ENCODE assay signal across 8 cellular contexts in genomic region chr15:45023659-45024320, GRCh38. TPM values are rescaled to one million over a fixed set of nuclear protein-coding genes. Genes with fewer than 3 reads are reported as not detected.
DNase-seq lines count a peak whose midpoint lies in the region; ATAC-seq and TF ChIP-seq lines count a peak whose summit lies in the region.

No MANE protein-coding gene starts in this region.

- H3K27me3 ChIP-seq in KMS-11 (ENCODE audit: insufficient read depth, low read depth) (no peaks in the 10 kb centered on the region), iPS-15b (ENCODE audit: control insufficient read depth, insufficient read depth, low read length) (no peaks in the 10 kb centered on the region), smooth muscle cell (ENCODE audit: low read depth) (no peaks in the 10 kb centered on the region)

- peak overlapping the region; percentile 89 for H3K4me3 Mint-ChIP-seq in activated naive CD8-positive, alpha-beta T cell treated with anti-CD3 and anti-CD28 coated beads, Interleukin-2, amount 50 U/mL, for 24 hours

- peak overlapping the region; percentile 61 for H3K27ac Mint-ChIP-seq in activated naive CD8-positive, alpha-beta T cell treated with anti-CD3 and anti-CD28 coated beads, Interleukin-2, amount 50 U/mL, for 24 hours

- no peak for ATAC-seq in activated naive CD8-positive, alpha-beta T cell treated with anti-CD3 and anti-CD28 coated beads, Interleukin-2, amount 50 U/mL, for 24 hours
- no peak for ATAC-seq in HG03159 (IDR thresholded peaks at IDR 0.05; ENCODE audit: unreplicated experiment)

- 26% methylated on average over 5 of the region's 5 CpGs for WGBS in smooth muscle cell (ENCODE audit: low lambda C conversion rate)

- H3K9me3 ChIP-seq in iPS-15b (ENCODE audit: control insufficient read depth, insufficient read depth, low read length) (no peaks in the 10 kb centered on the region), smooth muscle cell (replicated peaks; ENCODE audit: low read depth) (no peaks in the 10 kb centered on the region)

- no peak for TF ChIP-seq CTCF in KMS-11 (conservative IDR thresholded peaks at IDR 0.05; ENCODE audit: low read depth, low read length)
- no peak for TF ChIP-seq CTCF in smooth muscle cell (IDR thresholded peaks at IDR 0.05; ENCODE audit: borderline replicate concordance, insufficient read depth, poor library complexity, severe bottlenecking)

- H3K36me3 ChIP-seq in KMS-11 (ENCODE audit: insufficient read depth) = no peaks in the 10 kb centered on the region
- H3K36me3 ChIP-seq in iPS-15b (ENCODE audit: control insufficient read depth, insufficient read depth, low read length) = no peaks in the 10 kb centered on the region
- H3K36me3 ChIP-seq in smooth muscle cell (ENCODE audit: low read depth) = no peaks in the 10 kb centered on the region

- H4K20me1 ChIP-seq in KMS-11 (ENCODE audit: insufficient read depth) (no peaks in the 10 kb centered on the region), smooth muscle cell (ENCODE audit: low read depth) (no peaks in the 10 kb centered on the region)

- H3F3A ChIP-seq in smooth muscle cell (ENCODE audit: low read depth) = no peaks in the 10 kb centered on the region

- H3K27ac ChIP-seq in KMS-11 (peak overlapping the region; percentile 81), smooth muscle cell (ENCODE audit: low read depth) (no peak overlapping the region)

- H3K4me1 Mint-ChIP-seq in activated naive CD8-positive, alpha-beta T cell treated with anti-CD3 and anti-CD28 coated beads, Interleukin-2, amount 50 U/mL, for 24 hours = peaks cover 33% of the 10 kb centered on the region

- no peaks in the 10 kb centered on the region for H3K9me3 Mint-ChIP-seq in activated naive CD8-positive, alpha-beta T cell treated with anti-CD3 and anti-CD28 coated beads, Interleukin-2, amount 50 U/mL, for 24 hours

- H3K4me2 ChIP-seq in KMS-11 = peak overlapping the region; percentile 92
- peak overlapping the region; percentile 87 for H3K4me2 ChIP-seq in smooth muscle cell

- H3K4me3 ChIP-seq in KMS-11 (IDR thresholded peaks at IDR 0.05; ENCODE audit: insufficient read depth, low read depth, low read length) = no peak overlapping the region
- H3K4me3 ChIP-seq in iPS-15b (ENCODE audit: low read depth, low read length) = peak overlapping the region; percentile 84
- peak overlapping the region; percentile 86 for H3K4me3 ChIP-seq in smooth muscle cell

- peaks cover 7% of the 10 kb centered on the region for H3K36me3 Mint-ChIP-seq in activated naive CD8-positive, alpha-beta T cell treated with anti-CD3 and anti-CD28 coated beads, Interleukin-2, amount 50 U/mL, for 24 hours (ENCODE audit: low read depth)

- H2AFZ ChIP-seq in KMS-11 (ENCODE audit: low read depth) (peak overlapping the region; percentile 100), smooth muscle cell (ENCODE audit: low read depth) (peak overlapping the region; percentile 96)

- H3K79me2 ChIP-seq in KMS-11 (ENCODE audit: insufficient read depth, low read depth) (peaks cover 30% of the 10 kb centered on the region), smooth muscle cell (ENCODE audit: low read depth) (no peaks in the 10 kb centered on the region)

- DNase-seq in EH (ENCODE audit: low read depth) (peak; percentile 38), smooth muscle cell (lab: John Stamatoyannopoulos, UW; ENCODE audit: unreplicated experiment) (no peak), NCI-H524 treated with DMSO at 0.1 percent for 48 hours (lab: John Stamatoyannopoulos, UW) (no peak), activated gamma-delta T cell treated with Interleukin-2 at 50 U/mL for 16 hours (no peak)
- DNase-seq in activated naive CD8-positive, alpha-beta T cell treated with anti-CD3 and anti-CD28 coated beads, Interleukin-2, amount 50 U/mL, for 24 hours = no peak

- peaks cover 5% of the 10 kb centered on the region for H3K27me3 Mint-ChIP-seq in activated naive CD8-positive, alpha-beta T cell treated with anti-CD3 and anti-CD28 coated beads, Interleukin-2, amount 50 U/mL, for 24 hours

- H3K9ac ChIP-seq in KMS-11 (peak overlapping the region; percentile 99), iPS-15b (ENCODE audit: low read depth, low read length) (peak overlapping the region; percentile 79), smooth muscle cell (ENCODE audit: low read depth) (peak overlapping the region; percentile 71)

- H3K4me1 ChIP-seq in KMS-11 (ENCODE audit: low read depth, poor library complexity, severe bottlenecking) = peaks cover 18% of the 10 kb centered on the region
- H3K4me1 ChIP-seq in iPS-15b (ENCODE audit: control insufficient read depth, insufficient read depth, low read length) = peaks cover 6% of the 10 kb centered on the region
- H3K4me1 ChIP-seq in smooth muscle cell (ENCODE audit: low read depth) = no peaks in the 10 kb centered on the region

RNA-seq across cellular contexts. Expression of gene SORD, which starts 0.8 kb away (rescaled TPM):
- total RNA-seq in smooth muscle cell = 13.1 and 26.8 TPM in 2 replicates
- polyA plus RNA-seq in smooth muscle cell = 22.0 and 22.1 TPM in 2 replicates
